Comparison of ENCODE assay signal across 10 cellular contexts in genomic region chr1:10283318-10283984, GRCh38.
A peak's percentile ranks its signal among the peaks of the same experiment; 100 is the strongest.
DNase-seq lines count a peak whose midpoint lies in the region; ATAC-seq and TF ChIP-seq lines count a peak whose summit lies in the region.
"Had no signal": no experiment of that assay in that cellular context is flagged by ENCODE, and none has a peak within 500 bp of the region (broad histone marks: within the 10 kb centered on the region; RNA-seq: fewer than 3 reads in every experiment).

No MANE protein-coding gene starts in this region.

- no peaks in the 10 kb centered on the region for H3K4me1 Mint-ChIP-seq in stimulated activated memory B cell treated with anti-CD40 and anti-IgM and Interleukin-4, amounts not matched to agents 10 μg/mL and 1 μg/mL and 100 μg/mL, for 72 hours

- ATAC-seq in HG03354 (IDR thresholded peaks at IDR 0.05; ENCODE audit: poor library complexity, severe bottlenecking, unreplicated experiment): peak; percentile 60
- ATAC-seq in stimulated activated memory B cell treated with anti-CD40 and anti-IgM and Interleukin-4, amounts not matched to agents 10 μg/mL and 1 μg/mL and 100 μg/mL, for 72 hours: no peak
- ATAC-seq: right lobe of liver had no signal

- H3K9me2 ChIP-seq in Karpas-422 (replicated peaks; ENCODE audit: insufficient read depth, low read length): no peaks in the 10 kb centered on the region

- H3K4me2 ChIP-seq in mammary epithelial cell (ENCODE audit: insufficient read depth, low read depth, low read length) (no peak overlapping the region), Karpas-422 (ENCODE audit: low read depth, low read length, poor library complexity, severe bottlenecking) (no peak overlapping the region)
- H3K4me2 ChIP-seq: BLaER1 had no signal

- H3K9me3 ChIP-seq in mammary epithelial cell (replicated peaks; ENCODE audit: insufficient read depth, low read length) (no peaks in the 10 kb centered on the region), breast epithelium (no peaks in the 10 kb centered on the region), Karpas-422 (ENCODE audit: low read length) (no peaks in the 10 kb centered on the region)
- H3K9me3 ChIP-seq: BLaER1, right lobe of liver had no signal

- H3K4me3 Mint-ChIP-seq in stimulated activated memory B cell treated with anti-CD40 and anti-IgM and Interleukin-4, amounts not matched to agents 10 μg/mL and 1 μg/mL and 100 μg/mL, for 72 hours: no peak overlapping the region

- H3K9ac ChIP-seq in mammary epithelial cell (ENCODE audit: insufficient read depth, low read length) (peak overlapping the region; percentile 4), Karpas-422 (ENCODE audit: low read length) (no peak overlapping the region)
- H3K9ac ChIP-seq: BLaER1 had no signal

- TF ChIP-seq POLR2A in breast epithelium (IDR thresholded peaks at IDR 0.05): no peak

- 100% methylated on average over 3 of the region's 3 CpGs for WGBS in mammary epithelial cell (ENCODE audit: low coverage, missing lambda C conversion rate)

- intact Hi-C loops in mammary epithelial cell (cut with micrococcal nuclease): no loop called here
- intact Hi-C loops in breast epithelium (cut with DNase I; ENCODE audit: low total_unique reads): no loop called here

- H3K27ac Mint-ChIP-seq in stimulated activated memory B cell treated with anti-CD40 and anti-IgM and Interleukin-4, amounts not matched to agents 10 μg/mL and 1 μg/mL and 100 μg/mL, for 72 hours: no peak overlapping the region

- in situ Hi-C loops in mammary epithelial cell (cut with MboI; ENCODE audit: low sequenced_read_pairs in 2 of 2): no loop called here

- BruUV-seq in mammary epithelial cell (replicated peaks; lab: Mats Ljungman, UMichigan): no TSS peak

- H3K79me2 ChIP-seq in mammary epithelial cell (ENCODE audit: insufficient read depth, low read length): no peaks in the 10 kb centered on the region
- H3K79me2 ChIP-seq in Karpas-422 (ENCODE audit: low read length): no peaks in the 10 kb centered on the region

- peaks cover 28% of the 10 kb centered on the region for H3K36me3 Mint-ChIP-seq in stimulated activated memory B cell treated with anti-CD40 and anti-IgM and Interleukin-4, amounts not matched to agents 10 μg/mL and 1 μg/mL and 100 μg/mL, for 72 hours

- H4K20me1 ChIP-seq in mammary epithelial cell (ENCODE audit: insufficient read depth, low read length) (no peaks in the 10 kb centered on the region), Karpas-422 (ENCODE audit: insufficient read depth, low read depth, low read length) (no peaks in the 10 kb centered on the region)
- H4K20me1 ChIP-seq: BLaER1 had no signal

- no peak overlapping the region for H2AFZ ChIP-seq in mammary epithelial cell (ENCODE audit: low read depth, low read length)
- no peak overlapping the region for H2AFZ ChIP-seq in Karpas-422 (ENCODE audit: low read length)

- H3K36me3 ChIP-seq in mammary epithelial cell (ENCODE audit: insufficient read depth, low read length) (peaks cover 15% of the 10 kb centered on the region), breast epithelium (no peaks in the 10 kb centered on the region), Karpas-422 (ENCODE audit: insufficient read depth, low read length) (no peaks in the 10 kb centered on the region)

- H3K27me3 ChIP-seq in mammary epithelial cell (ENCODE audit: insufficient read depth, low read length): no peaks in the 10 kb centered on the region
- no peaks in the 10 kb centered on the region for H3K27me3 ChIP-seq in breast epithelium
- H3K27me3 ChIP-seq in Karpas-422 (ENCODE audit: low read length): no peaks in the 10 kb centered on the region
- H3K27me3 ChIP-seq: BLaER1, right lobe of liver had no signal

- dilution Hi-C loops in mammary epithelial cell (cut with HindIII; ENCODE audit: low sequenced_read_pairs): no loop called here

- no peaks in the 10 kb centered on the region for H3K4me1 ChIP-seq in mammary epithelial cell (ENCODE audit: insufficient read depth, low read length)
- no peaks in the 10 kb centered on the region for H3K4me1 ChIP-seq in breast epithelium
- H3K4me1 ChIP-seq in Karpas-422 (ENCODE audit: low read length): peaks cover 10% of the 10 kb centered on the region

- no peak for TF ChIP-seq CTCF in mammary epithelial cell (conservative IDR thresholded peaks at IDR 0.05 in 1 of 2, IDR thresholded peaks at IDR 0.05 in 1 of 2; ENCODE audit: extremely low read depth in 1 of 2, insufficient read depth in 1 of 2, low read depth in 1 of 2, low read length in 2 of 2)
- TF ChIP-seq CTCF in breast epithelium (IDR thresholded peaks at IDR 0.05): no peak

- H3K27ac ChIP-seq in mammary epithelial cell (ENCODE audit: insufficient read depth, low read depth, low read length) (no peak overlapping the region), breast epithelium (no peak overlapping the region), caudate nucleus (ENCODE audit: low read depth, low read length) (peak overlapping the region; percentile 60), Karpas-422 (ENCODE audit: low read length) (no peak overlapping the region)
- H3K27ac ChIP-seq: BLaER1, right lobe of liver had no signal

- DNase-seq in mammary epithelial cell (no peak), breast epithelium (ENCODE audit: low spot score in 2 of 2) (no peak), caudate nucleus (lab: John Stamatoyannopoulos, UW) (peak in 18 of 61 donors; percentile 11 to 76 (median 36)), AML-193 (lab: John Stamatoyannopoulos, UW) (no peak), Karpas-422 (no peak)
- peak; percentile 2 to 39 for DNase-seq in stimulated activated CD8-positive, alpha-beta memory T cell treated with anti-CD3 and anti-CD28 coated beads, Interleukin-7, amount 100 ng/mL, for 48 hours (ENCODE audit: extremely low read depth in 1 of 2, low read depth in 1 of 2)
- DNase-seq: right lobe of liver had no signal

- no peaks in the 10 kb centered on the region for H3K9me3 Mint-ChIP-seq in stimulated activated memory B cell treated with anti-CD40 and anti-IgM and Interleukin-4, amounts not matched to agents 10 μg/mL and 1 μg/mL and 100 μg/mL, for 72 hours

- no peak overlapping the region for H3K4me3 ChIP-seq in mammary epithelial cell (replicated peaks in 1 of 3; ENCODE audit: insufficient read depth in 1 of 3, low read depth in 2 of 3, low read length in 3 of 3)
- H3K4me3 ChIP-seq in breast epithelium: no peak overlapping the region
- no peak overlapping the region for H3K4me3 ChIP-seq in Karpas-422 (ENCODE audit: low read length)
- H3K4me3 ChIP-seq: BLaER1, right lobe of liver had no signal

- CTCF ChIA-PET in mammary epithelial cell (lab: Charles Lee; ENCODE audit: low non-redundant PET): no interaction called here

- H3K27me3 Mint-ChIP-seq in stimulated activated memory B cell treated with anti-CD40 and anti-IgM and Interleukin-4, amounts not matched to agents 10 μg/mL and 1 μg/mL and 100 μg/mL, for 72 hours: no peaks in the 10 kb centered on the region

Comparison
In these comparisons a context has a peak if more than half of its experiments do, and no peak if none do; other contexts are left out.
1. DNase-seq: peak in stimulated activated CD8-positive, alpha-beta memory T cell treated with anti-CD3 and anti-CD28 coated beads, Interleukin-7, amount 100 ng/mL, for 48 hours (2 of 2); none in mammary epithelial cell (single experiment), breast epithelium (0 of 2), AML-193 (0 of 2) and Karpas-422 (single experiment).